ENCODE assay signal across 1 cellular context in genomic region chr20:41427833-41428232, GRCh38.
TF ChIP-seq lines count a peak whose summit lies in the region.

No MANE protein-coding gene starts in this region.

TF ChIP-seq in IMR-90, 13 proteins besides CTCF, POLR2A, EP300 and RAD21:
- TF ChIP-seq FOS (IDR thresholded peaks at IDR 0.05; ENCODE audit: low read depth, low read length): no peak
- TF ChIP-seq ELK1 (IDR thresholded peaks at IDR 0.05; ENCODE audit: borderline replicate concordance, low read depth, low read length): no peak
- TF ChIP-seq RFX5 (IDR thresholded peaks at IDR 0.05; ENCODE audit: low read depth, low read length): no peak
- TF ChIP-seq CHD1 (IDR thresholded peaks at IDR 0.05; ENCODE audit: low read depth, low read length): no peak
- no peak for TF ChIP-seq SMC3 (IDR thresholded peaks at IDR 0.05; ENCODE audit: low read depth, low read length)
- no peak for TF ChIP-seq MAZ (IDR thresholded peaks at IDR 0.05; ENCODE audit: borderline replicate concordance, low read depth, low read length)
- TF ChIP-seq RCOR1 (IDR thresholded peaks at IDR 0.05; ENCODE audit: insufficient replicate concordance, low read length): no peak
- no peak for TF ChIP-seq CEBPB (IDR thresholded peaks at IDR 0.05; ENCODE audit: low read depth, low read length)
- no peak for TF ChIP-seq MXI1 (IDR thresholded peaks at IDR 0.05; ENCODE audit: borderline replicate concordance, low read depth, low read length)
- no peak for TF ChIP-seq MAFK (IDR thresholded peaks at IDR 0.05; ENCODE audit: low read depth, low read length)
- no peak for TF ChIP-seq NFE2L2 (IDR thresholded peaks at IDR 0.05; ENCODE audit: low read depth, low read length)
- TF ChIP-seq USF2 (IDR thresholded peaks at IDR 0.05; ENCODE audit: low read depth, low read length): no peak
- TF ChIP-seq BHLHE40 (IDR thresholded peaks at IDR 0.05; ENCODE audit: low read depth, low read length): no peak
TF ChIP-seq in IMR-90: peak in this region for 0.
